In genomic region chr11:106231591-106231990, GRCh38 we compare ENCODE assay signal across 16 cellular contexts.
A peak's percentile ranks its signal among the peaks of the same experiment; 100 is the strongest.
DNase-seq lines count a peak whose midpoint lies in the region; ATAC-seq, FAIRE-seq and TF ChIP-seq lines count a peak whose summit lies in the region.
"Had no signal": no experiment of that assay in that cellular context is flagged by ENCODE, and none has a peak within 500 bp of the region (broad histone marks: within the 10 kb centered on the region; RNA-seq: fewer than 3 reads in every experiment).

No MANE protein-coding gene starts in this region.

- H3K4me3 ChIP-seq in cardiac fibroblast (replicated peaks in 1 of 2; ENCODE audit: low read depth in 2 of 2, low read length in 2 of 2), result no peak overlapping the region
- no peak overlapping the region for H3K4me3 ChIP-seq in kidney (ENCODE audit: low read length in 2 of 2)
- H3K4me3 ChIP-seq: esophagus muscularis mucosa had no signal

- ATAC-seq in HG02938 (IDR thresholded peaks at IDR 0.05; ENCODE audit: unreplicated experiment), result no peak
- ATAC-seq: activated CD4-positive, alpha-beta T cell treated with anti-CD3 and anti-CD28 coated beads for 36 hours; activated T-cell treated with anti-CD3 and anti-CD28 coated beads, Interleukin-2, amount 50 U/mL, for 72 hours; sciatic nerve; T-cell had no signal

- H3K36me3 Mint-ChIP-seq in neural crest cell (ENCODE audit: low read depth) (no peaks in the 10 kb centered on the region), glutamatergic neuron (ENCODE audit: unreplicated experiment) (peaks cover 14% of the 10 kb centered on the region)
- H3K36me3 Mint-ChIP-seq: brain, T-cell had no signal

- H3K9me3 Mint-ChIP-seq in neural crest cell, result peaks cover 13% of the 10 kb centered on the region
- H3K9me3 Mint-ChIP-seq in glutamatergic neuron (ENCODE audit: unreplicated experiment), result no peaks in the 10 kb centered on the region

- no peaks in the 10 kb centered on the region for H3K36me3 ChIP-seq in kidney (ENCODE audit: control insufficient read depth in 1 of 2, insufficient read depth in 2 of 2, low read length in 2 of 2)
- H3K36me3 ChIP-seq: esophagus muscularis mucosa had no signal

- intact Hi-C loops in kidney (cut with DNase I), result no loop called here

- peaks cover 0 to 7% of the 10 kb centered on the region in 2 donors for H3K9me3 ChIP-seq in kidney (ENCODE audit: control insufficient read depth in 1 of 2, low read length in 2 of 2)

- H3K9ac ChIP-seq in kidney (ENCODE audit: low read length in 2 of 2), result no peak overlapping the region

- no peak overlapping the region for H3K27ac Mint-ChIP-seq in neural crest cell (ENCODE audit: unreplicated experiment)
- no peak overlapping the region for H3K27ac Mint-ChIP-seq in glutamatergic neuron (ENCODE audit: unreplicated experiment)
- H3K27ac Mint-ChIP-seq: activated CD4-positive, alpha-beta T cell treated with anti-CD3 and anti-CD28 coated beads for 36 hours; activated T-cell treated with anti-CD3 and anti-CD28 coated beads, Interleukin-2, amount 50 U/mL, for 72 hours; brain; T-cell had no signal

- DNase-seq in D721Med (ENCODE audit: insufficient read length, low spot score) (no peak), M059J (ENCODE audit: low read depth) (peak; percentile 49), cardiac fibroblast (ENCODE audit: low read depth in 2 of 2) (peak; percentile 39 to 67), neural crest cell (ENCODE audit: low read depth, low spot score) (no peak), glutamatergic neuron (no peak), kidney (no peak)
- DNase-seq in stimulated activated CD4-positive, alpha-beta T cell treated with anti-CD3 and anti-CD28 coated beads, Interleukin-2, amount 100 ng/mL, for 24 hours, result no peak
- DNase-seq: activated CD4-positive, alpha-beta T cell treated with anti-CD3 and anti-CD28 coated beads for 36 hours; activated T-cell treated with anti-CD3 and anti-CD28 coated beads, Interleukin-2, amount 50 U/mL, for 72 hours; KG1; NCI-H2081 treated with DMSO at 0.1 percent for 48 hours; T-cell had no signal

- FAIRE-seq in D721Med (lab: Jason Lieb, UNC), result no peak
- FAIRE-seq in kidney (lab: Jason Lieb, UNC), result no peak

- H3K27me3 Mint-ChIP-seq in neural crest cell (ENCODE audit: low read depth) (no peaks in the 10 kb centered on the region), glutamatergic neuron (ENCODE audit: unreplicated experiment) (no peaks in the 10 kb centered on the region)
- H3K27me3 Mint-ChIP-seq: activated CD4-positive, alpha-beta T cell treated with anti-CD3 and anti-CD28 coated beads for 36 hours; brain; T-cell had no signal

- H3K4me3 Mint-ChIP-seq in neural crest cell, result no peak overlapping the region
- no peak overlapping the region for H3K4me3 Mint-ChIP-seq in glutamatergic neuron (ENCODE audit: unreplicated experiment)
- H3K4me3 Mint-ChIP-seq: activated CD4-positive, alpha-beta T cell treated with anti-CD3 and anti-CD28 coated beads for 36 hours; activated T-cell treated with anti-CD3 and anti-CD28 coated beads, Interleukin-2, amount 50 U/mL, for 72 hours; brain; T-cell had no signal

- TF ChIP-seq CTCF in D721Med (IDR thresholded peaks at IDR 0.05; ENCODE audit: insufficient read depth, missing control alignments) (peak; percentile 3), cardiac fibroblast (IDR thresholded peaks at IDR 0.05; ENCODE audit: low read depth, low read length) (peak; percentile 28), neural crest cell (conservative IDR thresholded peaks at IDR 0.05) (peak; percentile 23), glutamatergic neuron (IDR thresholded peaks at IDR 0.05; ENCODE audit: partially characterized antibody, unreplicated experiment) (no peak), kidney (IDR thresholded peaks at IDR 0.05; ENCODE audit: borderline replicate concordance, extremely low read depth, insufficient read depth) (no peak)

- H3K4me1 ChIP-seq in kidney (ENCODE audit: control insufficient read depth in 1 of 2, insufficient read depth in 1 of 2, low read depth in 1 of 2, low read length in 2 of 2), result no peaks in the 10 kb centered on the region
- H3K4me1 ChIP-seq: esophagus muscularis mucosa had no signal

- no peak overlapping the region for H3K27ac ChIP-seq in kidney (ENCODE audit: low read depth in 2 of 2, low read length in 2 of 2)
- H3K27ac ChIP-seq: esophagus muscularis mucosa had no signal

- H3K4me1 Mint-ChIP-seq in neural crest cell, result no peaks in the 10 kb centered on the region
- no peaks in the 10 kb centered on the region for H3K4me1 Mint-ChIP-seq in glutamatergic neuron (ENCODE audit: low read depth, unreplicated experiment)
- H3K4me1 Mint-ChIP-seq: activated CD4-positive, alpha-beta T cell treated with anti-CD3 and anti-CD28 coated beads for 36 hours; brain; T-cell had no signal

Comparison
In these comparisons a context has a peak if more than half of its experiments do, and no peak if none do; other contexts are left out.
1. DNase-seq: peak in M059J (single experiment) and cardiac fibroblast (2 of 2); none in D721Med (single experiment), neural crest cell (single experiment), glutamatergic neuron (single experiment), stimulated activated CD4-positive, alpha-beta T cell treated with anti-CD3 and anti-CD28 coated beads, Interleukin-2, amount 100 ng/mL, for 24 hours (0 of 2) and kidney (single experiment).
2. CTCF ChIP-seq: peak in D721Med (single experiment), cardiac fibroblast (single experiment) and neural crest cell (single experiment); none in glutamatergic neuron (single experiment) and kidney (single experiment).